ENCODE assay signal across 18 cellular contexts in genomic region chr17:17064322-17064721, GRCh38. TPM values are rescaled to one million over a fixed set of nuclear protein-coding genes. Genes with fewer than 3 reads are reported as not detected.
A peak's percentile ranks its signal among the peaks of the same experiment; 100 is the strongest.
DNase-seq lines count a peak whose midpoint lies in the region; ATAC-seq and TF ChIP-seq lines count a peak whose summit lies in the region.
"Had no signal": no experiment of that assay in that cellular context is flagged by ENCODE, and none has a peak within 500 bp of the region (broad histone marks: within the 10 kb centered on the region; RNA-seq: fewer than 3 reads in every experiment).

No MANE protein-coding gene starts in this region.

- H3K9me3 Mint-ChIP-seq in chondrocyte (ENCODE audit: low read depth): no peaks in the 10 kb centered on the region
- H3K9me3 Mint-ChIP-seq: activated naive CD8-positive, alpha-beta T cell treated with anti-CD3 and anti-CD28 coated beads, Interleukin-2, amount 50 U/mL, for 24 hours; activated T-helper 2 cell treated with anti-CD3 and anti-CD28 coated beads, Interferon-gamma antibody, Interleukin-2, Interleukin-4, amounts not matched to agents 10 μg/mL and 5 μg/mL and 100 μg/mL, durations not matched to agents 14 hours and 24 hours and 36 hours; neural crest cell had no signal

- H3K36me3 Mint-ChIP-seq in chondrocyte (ENCODE audit: low read depth): no peaks in the 10 kb centered on the region

- peaks cover 80% of the 10 kb centered on the region for H3K4me1 Mint-ChIP-seq in chondrocyte (ENCODE audit: low read depth)

- H3K27me3 ChIP-seq in right cardiac atrium (ENCODE audit: control insufficient read depth, insufficient read depth): no peaks in the 10 kb centered on the region
- no peaks in the 10 kb centered on the region for H3K27me3 ChIP-seq in transverse colon

- no peaks in the 10 kb centered on the region for H3K27me3 Mint-ChIP-seq in chondrocyte (ENCODE audit: low read depth)
- H3K27me3 Mint-ChIP-seq: activated naive CD8-positive, alpha-beta T cell treated with anti-CD3 and anti-CD28 coated beads, Interleukin-2, amount 50 U/mL, for 24 hours; brain; progenitor cell of endocrine pancreas had no signal

- in situ Hi-C loops in transverse colon (cut with MboI; ENCODE audit: low pct_ligation_motif_present in 1 of 4, low pct_unique_long_range_greater_than_20kb in 1 of 4, low sequenced_read_pairs in 3 of 4): no loop called here

- H3K4me3 Mint-ChIP-seq in chondrocyte (ENCODE audit: unreplicated experiment): no peak overlapping the region
- H3K4me3 Mint-ChIP-seq: activated naive CD8-positive, alpha-beta T cell treated with anti-CD3 and anti-CD28 coated beads, Interleukin-2, amount 50 U/mL, for 24 hours; brain; neural crest cell had no signal

- no peaks in the 10 kb centered on the region for H3K9me3 ChIP-seq in right cardiac atrium (ENCODE audit: control insufficient read depth, low read length)
- no peaks in the 10 kb centered on the region for H3K9me3 ChIP-seq in transverse colon

- 90% methylated on average over 7 of the region's 7 CpGs for WGBS in right cardiac atrium
- 97 to 100% methylated on average over 1 to 7 of the region's 7 CpGs for WGBS in transverse colon (ENCODE audit: low coverage in 1 of 2), 2 donors

- peaks cover 35% of the 10 kb centered on the region for H3K4me1 ChIP-seq in right cardiac atrium (ENCODE audit: control insufficient read depth, insufficient read depth, low read length)
- peaks cover 0 to 55% (median 16%) of the 10 kb centered on the region in 4 donors for H3K4me1 ChIP-seq in transverse colon

- H3K4me3 ChIP-seq in right cardiac atrium (ENCODE audit: low read length): no peak overlapping the region
- H3K4me3 ChIP-seq in transverse colon: no peak overlapping the region
- H3K4me3 ChIP-seq: GM12878 had no signal

- H3K36me3 ChIP-seq in transverse colon: no peaks in the 10 kb centered on the region

- ATAC-seq in left cardiac atrium (no peak), right cardiac atrium (no peak), HG02973 (IDR thresholded peaks at IDR 0.05; ENCODE audit: unreplicated experiment) (no peak)
- ATAC-seq: activated naive CD8-positive, alpha-beta T cell treated with anti-CD3 and anti-CD28 coated beads, Interleukin-2, amount 50 U/mL, for 24 hours; GM12878 had no signal

- TF ChIP-seq CTCF in chondrocyte (IDR thresholded peaks at IDR 0.05) (no peak), transverse colon (IDR thresholded peaks at IDR 0.05) (no peak)

- intact Hi-C loops in left cardiac atrium (cut with DNase I): no loop called here
- intact Hi-C loops in right cardiac atrium (cut with DNase I): loop anchor here in 1 of 4 donors (5.0 kb wide), 1 partner anchor 33 kb away; no protein-coding TSS in a partner anchor
- intact Hi-C loops in transverse colon (cut with DNase I; ENCODE audit: low total_unique reads): no loop called here

- H3K27ac ChIP-seq in right cardiac atrium (ENCODE audit: low read length) (no peak overlapping the region), transverse colon (no peak overlapping the region)

- no peak for TF ChIP-seq EP300 in transverse colon (IDR thresholded peaks at IDR 0.05; ENCODE audit: low read depth)

- peak overlapping the region; percentile 87 for H3K27ac Mint-ChIP-seq in chondrocyte (ENCODE audit: unreplicated experiment)
- H3K27ac Mint-ChIP-seq: activated naive CD8-positive, alpha-beta T cell treated with anti-CD3 and anti-CD28 coated beads, Interleukin-2, amount 50 U/mL, for 24 hours; activated T-helper 2 cell treated with anti-CD3 and anti-CD28 coated beads, Interferon-gamma antibody, Interleukin-2, Interleukin-4, amounts not matched to agents 10 μg/mL and 5 μg/mL and 100 μg/mL, durations not matched to agents 14 hours and 24 hours and 36 hours; progenitor cell of endocrine pancreas had no signal

- DNase-seq in left cardiac atrium: peak; percentile 11
- DNase-seq in right cardiac atrium: no peak
- DNase-seq in chondrocyte (ENCODE audit: low spot score): peak; percentile 37
- DNase-seq in mesenteric fat pad (ENCODE audit: low spot score): peak; percentile 72
- peak; percentile 2 for DNase-seq in transverse colon
- no peak for DNase-seq in NCI-H2081 (lab: John Stamatoyannopoulos, UW)
- DNase-seq in NCI-H128 (lab: John Stamatoyannopoulos, UW; ENCODE audit: unreplicated experiment): no peak
- DNase-seq: activated naive CD8-positive, alpha-beta T cell treated with anti-CD3 and anti-CD28 coated beads, Interleukin-2, amount 50 U/mL, for 24 hours; NCI-H1092; NCI-H226; NCI-H82; T1000 had no signal

- no peak for TF ChIP-seq POLR2A in transverse colon (IDR thresholded peaks at IDR 0.05)

RNA-seq across cellular contexts. Expression of gene MPRIP, which starts 22.1 kb away (rescaled TPM):
- total RNA-seq in left cardiac atrium: 100 to 1,000 TPM; 247 to 329 TPM
- total RNA-seq in right cardiac atrium: 100 to 1,000 TPM; 295 to 331 (median 321) TPM
- 228 TPM for polyA plus RNA-seq in right cardiac atrium
- total RNA-seq in chondrocyte: 197 to 352 TPM (median 345 TPM) in 3 replicates
- 293 TPM for total RNA-seq in mesenteric fat pad
- 100 to 1,000 TPM; 124 to 368 (median 158) TPM for total RNA-seq in transverse colon

Comparison
In these comparisons a context has a peak if more than half of its experiments do, and no peak if none do; other contexts are left out.
1. DNase-seq: peak in left cardiac atrium (single experiment), chondrocyte (single experiment), mesenteric fat pad (single experiment) and transverse colon (single experiment); none in right cardiac atrium (0 of 3), NCI-H2081 (0 of 2) and NCI-H128 (single experiment).